ENCODE assay signal across 28 cellular contexts in the genomic region with DNA sequence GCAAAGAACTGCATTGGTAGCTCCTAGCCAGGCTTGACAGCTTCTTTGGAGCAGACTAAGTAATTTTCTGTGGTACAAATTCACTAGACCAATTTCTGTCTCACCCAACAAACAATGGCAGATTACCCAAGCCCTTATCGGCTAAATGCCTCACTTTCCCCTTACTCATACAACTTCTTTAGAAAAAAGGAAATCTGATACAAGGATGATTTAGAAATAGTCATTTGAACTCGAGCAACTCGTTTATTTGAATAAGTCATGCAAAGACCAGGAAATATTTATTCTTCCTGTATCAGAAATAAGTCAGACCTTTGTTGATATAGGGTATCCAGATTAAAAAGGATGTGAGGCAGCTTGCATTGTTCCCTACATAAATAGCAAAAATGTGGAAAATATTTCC.
DNase-seq lines count a peak whose midpoint lies in the region; ATAC-seq and TF ChIP-seq lines count a peak whose summit lies in the region.
"Had no signal": no experiment of that assay in that cellular context is flagged by ENCODE, and none has a peak within 500 bp of the region (broad histone marks: within the 10 kb centered on the region; RNA-seq: fewer than 3 reads in every experiment).

No MANE protein-coding gene starts in this region.

- H3K4me1 Mint-ChIP-seq in stimulated activated naive CD8-positive, alpha-beta T cell treated with anti-CD3 and anti-CD28 coated beads, Interleukin-15, amount 100 ng/mL, for 72 hours: no peaks in the 10 kb centered on the region
- H3K4me1 Mint-ChIP-seq: activated B cell treated with CpG ODN at 0.5 μM for 24 hours; activated naive CD8-positive, alpha-beta T cell treated with anti-CD3 and anti-CD28 coated beads, Interleukin-2, amount 10 ng/mL, durations not matched to agents 7 days and 5 days had no signal

- no peak overlapping the region for H3K4me3 Mint-ChIP-seq in stimulated activated naive CD8-positive, alpha-beta T cell treated with anti-CD3 and anti-CD28 coated beads, Interleukin-15, amount 100 ng/mL, for 72 hours
- H3K4me3 Mint-ChIP-seq: activated B cell treated with CpG ODN at 0.5 μM for 24 hours; activated naive CD8-positive, alpha-beta T cell treated with anti-CD3 and anti-CD28 coated beads, Interleukin-2, amount 10 ng/mL, durations not matched to agents 7 days and 5 days; dendritic cell treated with granulocyte-macrophage colony-stimulating factor and Interleukin-4, amounts not matched to agents 40 ng/mL and 50 ng/mL, for 4 days had no signal

- H3K27me3 Mint-ChIP-seq in stimulated activated naive CD8-positive, alpha-beta T cell treated with anti-CD3 and anti-CD28 coated beads, Interleukin-15, amount 100 ng/mL, for 72 hours: no peaks in the 10 kb centered on the region
- H3K27me3 Mint-ChIP-seq: activated B cell treated with CpG ODN at 0.5 μM for 24 hours; activated naive CD8-positive, alpha-beta T cell treated with anti-CD3 and anti-CD28 coated beads, Interleukin-2, amount 10 ng/mL, durations not matched to agents 7 days and 5 days; dendritic cell treated with granulocyte-macrophage colony-stimulating factor and Interleukin-4, amounts not matched to agents 40 ng/mL and 50 ng/mL, for 4 days had no signal

- H3K4me3 ChIP-seq in MG63: no peak overlapping the region
- H3K4me3 ChIP-seq in cardiac fibroblast (replicated peaks in 1 of 2; ENCODE audit: low read depth in 2 of 2, low read length in 2 of 2): no peak overlapping the region
- H3K4me3 ChIP-seq: A549, breast epithelium, hepatocyte, tibial artery had no signal

- no peak for ATAC-seq in left cardiac atrium
- no peak for ATAC-seq in stimulated activated naive CD8-positive, alpha-beta T cell treated with anti-CD3 and anti-CD28 coated beads, Interleukin-15, amount 100 ng/mL, for 72 hours
- ATAC-seq: A549, right cardiac atrium had no signal

- H3K27ac Mint-ChIP-seq in stimulated activated naive CD8-positive, alpha-beta T cell treated with anti-CD3 and anti-CD28 coated beads, Interleukin-15, amount 100 ng/mL, for 72 hours: no peak overlapping the region
- H3K27ac Mint-ChIP-seq: activated B cell treated with CpG ODN at 0.5 μM for 24 hours; activated naive CD8-positive, alpha-beta T cell treated with anti-CD3 and anti-CD28 coated beads, Interleukin-2, amount 10 ng/mL, durations not matched to agents 7 days and 5 days; dendritic cell treated with granulocyte-macrophage colony-stimulating factor and Interleukin-4, amounts not matched to agents 40 ng/mL and 50 ng/mL, for 4 days had no signal

- no peaks in the 10 kb centered on the region for H3K9me3 Mint-ChIP-seq in stimulated activated naive CD8-positive, alpha-beta T cell treated with anti-CD3 and anti-CD28 coated beads, Interleukin-15, amount 100 ng/mL, for 72 hours
- H3K9me3 Mint-ChIP-seq: activated naive CD8-positive, alpha-beta T cell treated with anti-CD3 and anti-CD28 coated beads, Interleukin-2, amount 10 ng/mL, durations not matched to agents 7 days and 5 days; dendritic cell treated with granulocyte-macrophage colony-stimulating factor and Interleukin-4, amounts not matched to agents 40 ng/mL and 50 ng/mL, for 4 days had no signal

- no peak for TF ChIP-seq CTCF in cardiac fibroblast (IDR thresholded peaks at IDR 0.05; ENCODE audit: low read depth, low read length)

- intact Hi-C loops in left cardiac atrium (cut with DNase I): no loop called here

- DNase-seq in AG08396 (ENCODE audit: low spot score): peak; percentile 16
- peak; percentile 59 for DNase-seq in MG63
- DNase-seq in cardiac fibroblast (ENCODE audit: low read depth in 2 of 2): peak; percentile 39 to 50
- DNase-seq in kidney tubule cell (ENCODE audit: low spot score): peak; percentile 55
- DNase-seq in left cardiac atrium: no peak
- no peak for DNase-seq in medulla oblongata (ENCODE audit: extremely low spot score)
- DNase-seq in HuH-7 (ENCODE audit: low spot score): no peak
- no peak for DNase-seq in stimulated activated naive CD8-positive, alpha-beta T cell treated with anti-CD3 and anti-CD28 coated beads, Interleukin-15, amount 100 ng/mL, for 72 hours
- DNase-seq: activated B cell treated with CpG ODN at 0.5 μM for 24 hours; activated CD4-positive, alpha-beta T cell treated with anti-CD3 and anti-CD28 coated beads, Interleukin-2, amount 50 U/mL, for 48 hours; activated effector memory CD4-positive, alpha-beta T cell treated with Interleukin-2 at 50 U/mL for 16 hours; activated naive CD8-positive, alpha-beta T cell treated with anti-CD3 and anti-CD28 coated beads, Interleukin-2, amount 10 ng/mL, durations not matched to agents 7 days and 5 days; foreskin melanocyte; H7; KBM-7; mammary epithelial cell; MV-4-11; NCI-H1694 treated with DMSO at 0.1 percent for 48 hours; NCI-H748 treated with DMSO at 0.1 percent for 48 hours; right cardiac atrium; stimulated activated CD4-positive, alpha-beta T cell treated with anti-CD3 and anti-CD28 coated beads, Interleukin-4, amount 100 ng/mL, for 24 hours; stimulated activated naive CD4-positive, alpha-beta T cell treated with Interleukin-2 at 50 U/mL for 16 hours; T-helper 9 cell; tibial artery had no signal

- no peaks in the 10 kb centered on the region for H3K27me3 ChIP-seq in MG63
- H3K27me3 ChIP-seq: breast epithelium, hepatocyte, tibial artery had no signal

- H3K9me3 ChIP-seq in MG63: peaks cover 7% of the 10 kb centered on the region; the same call in 1 of the 2 replicates
- H3K9me3 ChIP-seq: A549, breast epithelium, tibial artery had no signal

- H3K36me3 ChIP-seq in MG63: no peaks in the 10 kb centered on the region
- H3K36me3 ChIP-seq: breast epithelium, tibial artery had no signal

Comparison
In these comparisons a context has a peak if more than half of its experiments do, and no peak if none do; other contexts are left out.
1. DNase-seq: peak in AG08396 (single experiment), MG63 (single experiment), cardiac fibroblast (2 of 2) and kidney tubule cell (single experiment); none in left cardiac atrium (single experiment), medulla oblongata (single experiment), HuH-7 (single experiment) and stimulated activated naive CD8-positive, alpha-beta T cell treated with anti-CD3 and anti-CD28 coated beads, Interleukin-15, amount 100 ng/mL, for 72 hours (0 of 2).